9 cellular contexts compared by ENCODE assay signal in the genomic region with DNA sequence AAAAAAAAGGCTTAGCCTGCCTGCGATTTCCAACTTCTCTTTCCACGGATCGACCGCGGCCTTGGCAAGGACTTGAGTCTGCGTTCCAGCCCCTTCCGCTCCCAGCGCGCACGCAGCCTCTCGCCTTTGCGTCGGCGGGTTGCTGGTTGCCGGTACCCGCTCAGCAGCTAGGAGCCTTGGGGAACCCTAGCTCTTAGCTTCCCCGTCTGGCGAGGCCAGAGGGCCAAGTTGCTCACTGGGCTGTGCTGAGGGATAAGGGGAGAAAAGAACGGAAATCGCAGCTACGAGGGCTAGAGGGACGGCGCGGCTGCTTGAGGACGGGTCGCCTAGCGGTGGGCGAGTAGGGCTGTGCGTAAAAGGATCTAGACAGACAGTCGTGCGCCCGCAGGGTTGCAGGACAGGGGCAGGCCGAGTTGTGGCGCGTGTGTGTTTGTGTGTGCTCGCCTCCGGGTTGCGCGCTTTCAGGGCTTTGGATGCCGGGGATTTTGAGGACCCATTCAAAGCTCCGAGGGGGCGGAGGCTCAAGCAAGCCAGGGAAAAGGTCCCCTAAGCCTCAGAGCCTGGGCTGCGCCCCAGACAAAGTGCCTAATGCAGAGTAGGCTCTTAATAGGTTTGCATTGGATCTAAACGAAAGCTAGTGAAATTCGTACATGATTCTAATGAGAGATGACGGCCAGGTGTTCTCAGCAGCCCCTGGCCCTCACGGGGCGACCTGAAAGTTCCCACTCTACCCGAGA. TPM values are rescaled to one million over a fixed set of nuclear protein-coding genes. Genes with fewer than 3 reads are reported as not detected.
DNase-seq lines count a peak whose midpoint lies in the region; ATAC-seq and TF ChIP-seq lines count a peak whose summit lies in the region.
"Had no signal": no experiment of that assay in that cellular context is flagged by ENCODE, and none has a peak within 500 bp of the region (broad histone marks: within the 10 kb centered on the region; RNA-seq: fewer than 3 reads in every experiment).

No MANE protein-coding gene starts in this region.

- H3K4me3 ChIP-seq in ectodermal cell (ENCODE audit: insufficient read depth, low read depth, low read length) (peak overlapping the region; percentile 24), mesendoderm (ENCODE audit: low read length) (peak overlapping the region; percentile 12), tibial artery (peak overlapping the region; percentile 33 to 48)

- peak; percentile 20 for ATAC-seq in T-helper 17 cell

- no peak overlapping the region for H2AK5ac ChIP-seq in mesendoderm (ENCODE audit: low read length)

- 2% methylated on average over 49 of the region's 49 CpGs for WGBS in ectodermal cell, 2 experiments
- no CpG with 5 or more reads among the region's 49 CpGs for WGBS in mesendoderm (ENCODE audit: extremely low coverage, insufficient coverage, low lambda C conversion rate)

- no peak overlapping the region for H4K5ac ChIP-seq in mesendoderm (ENCODE audit: low read length)

- H2BK5ac ChIP-seq in mesendoderm (ENCODE audit: low read length): no peak overlapping the region

- peaks cover 86% of the 10 kb centered on the region for H3K27me3 Mint-ChIP-seq in T-helper 17 cell

- H3K4me1 Mint-ChIP-seq in T-helper 17 cell: peaks cover 39% of the 10 kb centered on the region

- peak overlapping the region; percentile 45 for H3K9ac ChIP-seq in mesendoderm (ENCODE audit: low read length)

- H3K4ac ChIP-seq in mesendoderm (ENCODE audit: low read depth, low read length): no peak overlapping the region

- no peaks in the 10 kb centered on the region for H3K9me3 ChIP-seq in T-helper 17 cell (ENCODE audit: control insufficient read depth, low read length, poor library complexity, severe bottlenecking)
- no peaks in the 10 kb centered on the region for H3K9me3 ChIP-seq in ectodermal cell (ENCODE audit: control insufficient read depth, low read length)
- H3K9me3 ChIP-seq in tibial artery: no peaks in the 10 kb centered on the region

- peaks cover 95% of the 10 kb centered on the region for H3K27me3 ChIP-seq in ectodermal cell (ENCODE audit: control insufficient read depth, insufficient read depth, low read length, poor library complexity, severe bottlenecking)
- peaks cover 49% of the 10 kb centered on the region for H3K27me3 ChIP-seq in mesendoderm (ENCODE audit: insufficient read depth, low read length, poor library complexity)
- H3K27me3 ChIP-seq in tibial artery: peaks cover 0 to 58% of the 10 kb centered on the region in 2 donors

- intact Hi-C loops in tibial artery (cut with DNase I; ENCODE audit: low total_unique reads): loop anchor here (5.0 to 10.0 kb wide), 2 partner anchors 380 to 412 kb away; no protein-coding TSS in a partner anchor

- no peak overlapping the region for H2BK15ac ChIP-seq in mesendoderm (replicated peaks; ENCODE audit: low read depth)

- H3K36me3 ChIP-seq in ectodermal cell (ENCODE audit: control insufficient read depth, insufficient read depth, low read length) (no peaks in the 10 kb centered on the region), mesendoderm (ENCODE audit: control insufficient read depth, insufficient read depth, low read length) (no peaks in the 10 kb centered on the region), tibial artery (no peaks in the 10 kb centered on the region)

- H3K79me1 ChIP-seq in mesendoderm (ENCODE audit: low read length): no peaks in the 10 kb centered on the region

- H3K27ac ChIP-seq in ectodermal cell (ENCODE audit: insufficient read depth, low read depth, low read length, poor library complexity, severe bottlenecking): no peak overlapping the region
- no peak overlapping the region for H3K27ac ChIP-seq in mesendoderm (ENCODE audit: low read depth, low read length)
- H3K27ac ChIP-seq in tibial artery: no peak overlapping the region

- peaks cover 40% of the 10 kb centered on the region for H3K4me1 ChIP-seq in ectodermal cell (ENCODE audit: control insufficient read depth, insufficient read depth, low read length)
- H3K4me1 ChIP-seq in mesendoderm (ENCODE audit: control insufficient read depth, low read depth, low read length): peaks cover 4% of the 10 kb centered on the region
- H3K4me1 ChIP-seq in tibial artery: peaks cover 0 to 57% (median 44%) of the 10 kb centered on the region in 4 donors

- H3K23ac ChIP-seq in mesendoderm (ENCODE audit: low read length): no peak overlapping the region

- TF ChIP-seq CTCF in tibial artery (IDR thresholded peaks at IDR 0.05): no peak

- H2BK120ac ChIP-seq in mesendoderm (ENCODE audit: low read depth, low read length): no peak overlapping the region

- H4K8ac ChIP-seq in mesendoderm (ENCODE audit: low read depth, low read length): no peak overlapping the region

- H3K4me3 Mint-ChIP-seq in T-helper 17 cell: peak overlapping the region; percentile 89

- no peak overlapping the region for H3K27ac Mint-ChIP-seq in T-helper 17 cell

- peak; percentile 66 for DNase-seq in stimulated activated CD4-positive, alpha-beta T cell treated with anti-CD3 and anti-CD28 coated beads, Interleukin-15, amount 100 ng/mL, for 24 hours
- no peak for DNase-seq in stimulated activated CD4-positive, alpha-beta T cell treated with anti-CD3 and anti-CD28 coated beads, Interleukin-2, amount 100 ng/mL, for 48 hours
- DNase-seq in T-helper 17 cell (no peak), mesendoderm (peak; percentile 85), tibial artery (peak in 1 of 2 donors; percentile 36), SHP77 (lab: John Stamatoyannopoulos, UW) (no peak), NCI-H748 treated with DMSO at 0.1 percent for 48 hours (lab: John Stamatoyannopoulos, UW) (no peak)

- peak overlapping the region; percentile 54 for H3K56ac ChIP-seq in mesendoderm (ENCODE audit: low read length)

- no peak overlapping the region for H3K18ac ChIP-seq in mesendoderm (ENCODE audit: low read length)

- peaks cover 15% of the 10 kb centered on the region for H3K36me3 Mint-ChIP-seq in T-helper 17 cell (ENCODE audit: low read depth)

- no peaks in the 10 kb centered on the region for H3K79me2 ChIP-seq in mesendoderm (ENCODE audit: control insufficient read depth, insufficient read depth, low read length)

- peak overlapping the region; percentile 79 for H3K4me2 ChIP-seq in mesendoderm (ENCODE audit: low read length)

RNA-seq across cellular contexts. Expression of a gene that starts 40.5 kb away (rescaled TPM):
- 10 to 100 TPM; 36.7 to 38.5 TPM for total RNA-seq in T-helper 17 cell
- 20.6 TPM for polyA plus RNA-seq in ectodermal cell (2013, experiment 1 of 4)
- polyA plus RNA-seq in ectodermal cell (2013, experiment 2 of 4): 24.9 TPM
- polyA plus RNA-seq in ectodermal cell (2013, experiment 3 of 4): 23.3 TPM
- polyA plus RNA-seq in ectodermal cell (2013, experiment 4 of 4): 28.5 TPM
- 9.2 TPM for polyA plus RNA-seq in mesendoderm (2013, experiment 1 of 2)
- polyA plus RNA-seq in mesendoderm (2013, experiment 2 of 2): 9.2 TPM

RNA-seq across cellular contexts. Expression of a gene that starts 50.8 kb away (rescaled TPM):
- total RNA-seq in T-helper 17 cell: not detected
- polyA plus RNA-seq in ectodermal cell (2013, experiment 1 of 4): 0.63 TPM
- 1.0 TPM for polyA plus RNA-seq in ectodermal cell (2013, experiment 2 of 4)
- 0.37 TPM for polyA plus RNA-seq in ectodermal cell (2013, experiment 3 of 4)
- 0.73 TPM for polyA plus RNA-seq in ectodermal cell (2013, experiment 4 of 4)
- not detected for polyA plus RNA-seq in mesendoderm (2013, experiment 1 of 2)
- polyA plus RNA-seq in mesendoderm (2013, experiment 2 of 2): not detected
- total RNA-seq: subcutaneous adipose tissue had no signal

Comparison
In these comparisons a context has a peak if more than half of its experiments do, and no peak if none do; other contexts are left out.
1. DNase-seq: peak in stimulated activated CD4-positive, alpha-beta T cell treated with anti-CD3 and anti-CD28 coated beads, Interleukin-15, amount 100 ng/mL, for 24 hours (single experiment) and mesendoderm (single experiment); none in stimulated activated CD4-positive, alpha-beta T cell treated with anti-CD3 and anti-CD28 coated beads, Interleukin-2, amount 100 ng/mL, for 48 hours (0 of 2), T-helper 17 cell (0 of 3), SHP77 (0 of 2) and NCI-H748 treated with DMSO at 0.1 percent for 48 hours (single experiment).
2. Peak in every context shown above with its lines, with median percentiles within 50 percentile points of each other: H3K4me3 ChIP-seq.